In the genomic region with DNA sequence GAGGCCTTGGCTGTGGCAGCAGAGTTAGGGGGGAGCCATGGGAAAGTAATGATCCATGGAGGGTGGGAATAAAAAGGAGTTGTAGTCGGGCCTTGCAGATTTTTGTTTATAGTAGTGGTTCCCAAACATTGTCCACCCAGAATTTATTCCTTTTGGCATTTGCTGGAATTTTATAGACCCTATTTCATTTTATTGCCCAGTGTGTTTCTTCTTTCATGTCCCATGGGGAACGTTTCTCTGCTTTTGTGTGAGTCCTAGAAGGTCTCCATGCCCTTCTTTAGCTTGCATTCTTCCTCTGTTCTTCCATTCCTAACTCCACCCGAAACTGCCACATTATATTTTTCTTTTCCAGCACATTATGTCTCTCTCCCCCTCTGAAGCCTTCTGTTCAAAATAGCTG, we compare ENCODE assay signal across 21 cellular contexts.
"Had no signal": no experiment of that assay in that cellular context is flagged by ENCODE, and none has a peak within 500 bp of the region (broad histone marks: within the 10 kb centered on the region; RNA-seq: fewer than 3 reads in every experiment).

No MANE protein-coding gene starts in this region.

- H3K36me3 ChIP-seq: adrenal gland, neutrophil, tibial nerve had no signal

- H3K9me3 ChIP-seq: adrenal gland, neutrophil, tibial nerve had no signal

- H3K4me1 ChIP-seq: adrenal gland had no signal

- H3K27me3 ChIP-seq: adrenal gland, neutrophil, tibial nerve had no signal

- H3K4me3 ChIP-seq: adrenal gland, lung, skin epidermis, tibial nerve had no signal

- DNase-seq: activated CD4-positive, alpha-beta T cell treated with anti-CD3 and anti-CD28 coated beads for 4 hours; activated CD8-positive, alpha-beta memory T cell treated with anti-CD3 and anti-CD28 coated beads, Interleukin-2, amount 50 U/mL, for 4 hours; activated CD8-positive, alpha-beta T cell treated with anti-CD3 and anti-CD28 coated beads, Interleukin-2, amount 10 ng/mL, durations not matched to agents 7 days and 5 days; activated effector memory CD4-positive, alpha-beta T cell treated with anti-CD3 and anti-CD28 coated beads, Interleukin-2, amount 50 U/mL, for 16 hours; activated T-cell treated with anti-CD3 and anti-CD28 coated beads, Interleukin-2, amount 50 U/mL, for 48 hours; adrenal gland; central memory CD4-positive, alpha-beta T cell; effector CD8-positive, alpha-beta T cell; foreskin melanocyte; left cardiac atrium; midbrain; naive B cell; posterior cingulate gyrus; stimulated activated CD4-positive, alpha-beta T cell treated with anti-CD3 and anti-CD28 coated beads, Interleukin-15, amount 100 ng/mL, for 24 hours; stimulated activated CD4-positive, alpha-beta T cell treated with anti-CD3 and anti-CD28 coated beads, Interleukin-4, amount 100 ng/mL, for 1 hour; stimulated activated naive B cell treated with anti-CD40 and anti-IgM and Interleukin-4, amounts not matched to agents 10 μg/mL and 1 μg/mL and 100 μg/mL, for 72 hours had no signal

- ATAC-seq: activated CD8-positive, alpha-beta T cell treated with anti-CD3 and anti-CD28 coated beads, Interleukin-2, amount 10 ng/mL, durations not matched to agents 7 days and 5 days; left cardiac atrium; SK-N-SH treated with all-trans-retinoic acid at 6 μM for 48 hours; stimulated activated naive B cell treated with anti-CD40 and anti-IgM and Interleukin-4, amounts not matched to agents 10 μg/mL and 1 μg/mL and 100 μg/mL, for 72 hours had no signal

- H3K27ac ChIP-seq: adrenal gland, neutrophil, tibial nerve had no signal
